ENCODE assay signal across 1 cellular context in the genomic region with DNA sequence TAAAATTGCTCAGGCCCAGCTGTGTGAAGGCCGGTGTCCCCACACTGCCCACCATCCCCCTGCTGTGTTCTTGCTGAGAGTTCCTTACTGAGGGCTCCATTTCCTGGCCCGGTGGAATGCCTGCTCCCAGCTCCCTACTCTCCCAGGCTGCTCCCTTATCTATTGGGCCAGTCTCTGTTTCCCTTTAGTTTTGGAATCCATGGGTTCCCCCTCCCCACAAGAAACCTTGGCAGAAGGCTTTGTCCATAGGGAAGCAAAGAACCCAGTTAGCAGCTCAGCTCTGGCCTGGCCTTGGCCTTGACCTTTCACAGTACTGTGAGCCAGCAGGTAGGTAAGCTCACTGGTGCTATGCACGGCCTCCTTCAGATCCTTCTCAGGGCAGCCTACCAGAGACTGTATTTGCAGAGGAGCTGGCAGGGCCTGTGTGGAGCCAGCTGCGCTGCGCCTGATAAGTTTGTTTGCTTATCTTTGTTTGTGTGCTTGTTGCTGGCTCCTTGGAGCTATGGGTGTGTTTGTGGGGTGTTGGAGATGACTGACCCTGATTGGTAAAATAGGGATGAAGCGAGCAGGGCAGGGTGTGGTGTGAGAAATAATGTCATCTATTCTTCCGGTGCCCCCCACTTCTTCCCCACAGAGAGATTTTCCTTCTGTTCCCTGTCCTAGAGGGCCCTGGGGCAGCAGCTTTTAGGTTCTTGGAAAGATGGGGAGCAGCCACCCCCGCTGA.
TF ChIP-seq lines count a peak whose summit lies in the region.

No MANE protein-coding gene starts in this region.

TF ChIP-seq in K562, 482 proteins besides CTCF, POLR2A, EP300 and RAD21 (continued from another document and continues in another):
- TF ChIP-seq, protein P1, sequence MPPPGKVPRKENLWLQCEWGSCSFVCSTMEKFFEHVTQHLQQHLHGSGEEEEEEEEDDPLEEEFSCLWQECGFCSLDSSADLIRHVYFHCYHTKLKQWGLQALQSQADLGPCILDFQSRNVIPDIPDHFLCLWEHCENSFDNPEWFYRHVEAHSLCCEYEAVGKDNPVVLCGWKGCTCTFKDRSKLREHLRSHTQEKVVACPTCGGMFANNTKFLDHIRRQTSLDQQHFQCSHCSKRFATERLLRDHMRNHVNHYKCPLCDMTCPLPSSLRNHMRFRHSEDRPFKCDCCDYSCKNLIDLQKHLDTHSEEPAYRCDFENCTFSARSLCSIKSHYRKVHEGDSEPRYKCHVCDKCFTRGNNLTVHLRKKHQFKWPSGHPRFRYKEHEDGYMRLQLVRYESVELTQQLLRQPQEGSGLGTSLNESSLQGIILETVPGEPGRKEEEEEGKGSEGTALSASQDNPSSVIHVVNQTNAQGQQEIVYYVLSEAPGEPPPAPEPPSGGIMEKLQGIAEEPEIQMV (tag; conservative IDR thresholded peaks at IDR 0.05; ENCODE audit: low read depth): no peak
- TF ChIP-seq SMAD4 (CRISPR knock-in tag; conservative IDR thresholded peaks at IDR 0.05) (peak; percentile 92), HCFC1 (IDR thresholded peaks at IDR 0.05; ENCODE audit: low read depth, low read length) (no peak), ERF (CRISPR knock-in tag; IDR thresholded peaks at IDR 0.05) (0 out of 2 replicates have a peak, but pooled peaks have one; percentile 25), SP2 (IDR thresholded peaks at IDR 0.05; ENCODE audit: extremely low read depth, low read depth, low read length, poor library complexity, severe bottlenecking) (no peak), KAT2B (IDR thresholded peaks at IDR 0.05; ENCODE audit: low read depth, low read length) (no peak), BACH1 (tag; IDR thresholded peaks at IDR 0.05) (no peak), SUPT5H (IDR thresholded peaks at IDR 0.05) (no peak), KDM2B (CRISPR knock-in tag; IDR thresholded peaks at IDR 0.05) (no peak), ETV1 (tag; conservative IDR thresholded peaks at IDR 0.05; ENCODE audit: low read depth) (peak; percentile 43; the same call in 1 of the 2 replicates), GATAD2A (IDR thresholded peaks at IDR 0.05) (peak; percentile 94), HMG20A (CRISPR knock-in tag; conservative IDR thresholded peaks at IDR 0.05) (no peak), HMGN3 (IDR thresholded peaks at IDR 0.05; ENCODE audit: borderline replicate concordance, extremely low read depth, insufficient read length, low read depth, low read length) (peak; percentile 59), PTTG1 (tag; IDR thresholded peaks at IDR 0.05; ENCODE audit: low read depth) (no peak), ZNF551 (CRISPR knock-in tag; IDR thresholded peaks at IDR 0.05) (no peak), STAT5B (CRISPR knock-in tag; IDR thresholded peaks at IDR 0.05) (no peak), ZFP36 (IDR thresholded peaks at IDR 0.05; ENCODE audit: low read depth, low read length, partially characterized antibody) (no peak), POLR3A (IDR thresholded peaks at IDR 0.05; ENCODE audit: borderline replicate concordance, extremely low read depth, insufficient read depth, insufficient read length) (no peak), CHD4 (IDR thresholded peaks at IDR 0.05; ENCODE audit: insufficient read depth, insufficient replicate concordance, low read depth, low read length, poor library complexity, severe bottlenecking) (no peak), CBX5 (IDR thresholded peaks at IDR 0.05; ENCODE audit: borderline replicate concordance, low read depth) (no peak), ARID1B (IDR thresholded peaks at IDR 0.05) (peak; percentile 99), GTF2E2 (tag; IDR thresholded peaks at IDR 0.05) (no peak), MED1 (CRISPR knock-in tag; IDR thresholded peaks at IDR 0.05; ENCODE audit: borderline replicate concordance) (no peak), ZNF143 (CRISPR knock-in tag; IDR thresholded peaks at IDR 0.05) (no peak), RBM34 (IDR thresholded peaks at IDR 0.05; ENCODE audit: borderline replicate concordance, insufficient read depth, low read length) (no peak), RBM14 (IDR thresholded peaks at IDR 0.05; ENCODE audit: borderline replicate concordance, insufficient read depth, low read depth, low read length) (no peak), C11orf30 (IDR thresholded peaks at IDR 0.05; ENCODE audit: low read depth) (no peak), KDM1A (IDR thresholded peaks at IDR 0.05) (peak; percentile 88 to 92)
- TF ChIP-seq, protein P2, sequence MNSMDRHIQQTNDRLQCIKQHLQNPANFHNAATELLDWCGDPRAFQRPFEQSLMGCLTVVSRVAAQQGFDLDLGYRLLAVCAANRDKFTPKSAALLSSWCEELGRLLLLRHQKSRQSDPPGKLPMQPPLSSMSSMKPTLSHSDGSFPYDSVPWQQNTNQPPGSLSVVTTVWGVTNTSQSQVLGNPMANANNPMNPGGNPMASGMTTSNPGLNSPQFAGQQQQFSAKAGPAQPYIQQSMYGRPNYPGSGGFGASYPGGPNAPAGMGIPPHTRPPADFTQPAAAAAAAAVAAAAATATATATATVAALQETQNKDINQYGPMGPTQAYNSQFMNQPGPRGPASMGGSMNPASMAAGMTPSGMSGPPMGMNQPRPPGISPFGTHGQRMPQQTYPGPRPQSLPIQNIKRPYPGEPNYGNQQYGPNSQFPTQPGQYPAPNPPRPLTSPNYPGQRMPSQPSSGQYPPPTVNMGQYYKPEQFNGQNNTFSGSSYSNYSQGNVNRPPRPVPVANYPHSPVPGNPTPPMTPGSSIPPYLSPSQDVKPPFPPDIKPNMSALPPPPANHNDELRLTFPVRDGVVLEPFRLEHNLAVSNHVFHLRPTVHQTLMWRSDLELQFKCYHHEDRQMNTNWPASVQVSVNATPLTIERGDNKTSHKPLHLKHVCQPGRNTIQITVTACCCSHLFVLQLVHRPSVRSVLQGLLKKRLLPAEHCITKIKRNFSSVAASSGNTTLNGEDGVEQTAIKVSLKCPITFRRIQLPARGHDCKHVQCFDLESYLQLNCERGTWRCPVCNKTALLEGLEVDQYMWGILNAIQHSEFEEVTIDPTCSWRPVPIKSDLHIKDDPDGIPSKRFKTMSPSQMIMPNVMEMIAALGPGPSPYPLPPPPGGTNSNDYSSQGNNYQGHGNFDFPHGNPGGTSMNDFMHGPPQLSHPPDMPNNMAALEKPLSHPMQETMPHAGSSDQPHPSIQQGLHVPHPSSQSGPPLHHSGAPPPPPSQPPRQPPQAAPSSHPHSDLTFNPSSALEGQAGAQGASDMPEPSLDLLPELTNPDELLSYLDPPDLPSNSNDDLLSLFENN (IDR thresholded peaks at IDR 0.05; ENCODE audit: low read depth in 2 of 2, low read length in 2 of 2): peak in 1 of 2 experiments; percentile 95; a peak in 2 of 4 replicates
- TF ChIP-seq, protein P3, sequence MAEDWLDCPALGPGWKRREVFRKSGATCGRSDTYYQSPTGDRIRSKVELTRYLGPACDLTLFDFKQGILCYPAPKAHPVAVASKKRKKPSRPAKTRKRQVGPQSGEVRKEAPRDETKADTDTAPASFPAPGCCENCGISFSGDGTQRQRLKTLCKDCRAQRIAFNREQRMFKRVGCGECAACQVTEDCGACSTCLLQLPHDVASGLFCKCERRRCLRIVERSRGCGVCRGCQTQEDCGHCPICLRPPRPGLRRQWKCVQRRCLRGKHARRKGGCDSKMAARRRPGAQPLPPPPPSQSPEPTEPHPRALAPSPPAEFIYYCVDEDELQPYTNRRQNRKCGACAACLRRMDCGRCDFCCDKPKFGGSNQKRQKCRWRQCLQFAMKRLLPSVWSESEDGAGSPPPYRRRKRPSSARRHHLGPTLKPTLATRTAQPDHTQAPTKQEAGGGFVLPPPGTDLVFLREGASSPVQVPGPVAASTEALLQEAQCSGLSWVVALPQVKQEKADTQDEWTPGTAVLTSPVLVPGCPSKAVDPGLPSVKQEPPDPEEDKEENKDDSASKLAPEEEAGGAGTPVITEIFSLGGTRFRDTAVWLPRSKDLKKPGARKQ (CRISPR knock-in tag; IDR thresholded peaks at IDR 0.05): no peak
- TF ChIP-seq, protein P4, sequence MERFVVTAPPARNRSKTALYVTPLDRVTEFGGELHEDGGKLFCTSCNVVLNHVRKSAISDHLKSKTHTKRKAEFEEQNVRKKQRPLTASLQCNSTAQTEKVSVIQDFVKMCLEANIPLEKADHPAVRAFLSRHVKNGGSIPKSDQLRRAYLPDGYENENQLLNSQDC (CRISPR knock-in tag; IDR thresholded peaks at IDR 0.05): no peak
- TF ChIP-seq, protein P5, sequence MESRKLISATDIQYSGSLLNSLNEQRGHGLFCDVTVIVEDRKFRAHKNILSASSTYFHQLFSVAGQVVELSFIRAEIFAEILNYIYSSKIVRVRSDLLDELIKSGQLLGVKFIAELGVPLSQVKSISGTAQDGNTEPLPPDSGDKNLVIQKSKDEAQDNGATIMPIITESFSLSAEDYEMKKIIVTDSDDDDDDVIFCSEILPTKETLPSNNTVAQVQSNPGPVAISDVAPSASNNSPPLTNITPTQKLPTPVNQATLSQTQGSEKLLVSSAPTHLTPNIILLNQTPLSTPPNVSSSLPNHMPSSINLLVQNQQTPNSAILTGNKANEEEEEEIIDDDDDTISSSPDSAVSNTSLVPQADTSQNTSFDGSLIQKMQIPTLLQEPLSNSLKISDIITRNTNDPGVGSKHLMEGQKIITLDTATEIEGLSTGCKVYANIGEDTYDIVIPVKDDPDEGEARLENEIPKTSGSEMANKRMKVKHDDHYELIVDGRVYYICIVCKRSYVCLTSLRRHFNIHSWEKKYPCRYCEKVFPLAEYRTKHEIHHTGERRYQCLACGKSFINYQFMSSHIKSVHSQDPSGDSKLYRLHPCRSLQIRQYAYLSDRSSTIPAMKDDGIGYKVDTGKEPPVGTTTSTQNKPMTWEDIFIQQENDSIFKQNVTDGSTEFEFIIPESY (CRISPR knock-in tag; IDR thresholded peaks at IDR 0.05): peak; percentile 55; the same call in 1 of the 2 replicates
- TF ChIP-seq, protein P6, sequence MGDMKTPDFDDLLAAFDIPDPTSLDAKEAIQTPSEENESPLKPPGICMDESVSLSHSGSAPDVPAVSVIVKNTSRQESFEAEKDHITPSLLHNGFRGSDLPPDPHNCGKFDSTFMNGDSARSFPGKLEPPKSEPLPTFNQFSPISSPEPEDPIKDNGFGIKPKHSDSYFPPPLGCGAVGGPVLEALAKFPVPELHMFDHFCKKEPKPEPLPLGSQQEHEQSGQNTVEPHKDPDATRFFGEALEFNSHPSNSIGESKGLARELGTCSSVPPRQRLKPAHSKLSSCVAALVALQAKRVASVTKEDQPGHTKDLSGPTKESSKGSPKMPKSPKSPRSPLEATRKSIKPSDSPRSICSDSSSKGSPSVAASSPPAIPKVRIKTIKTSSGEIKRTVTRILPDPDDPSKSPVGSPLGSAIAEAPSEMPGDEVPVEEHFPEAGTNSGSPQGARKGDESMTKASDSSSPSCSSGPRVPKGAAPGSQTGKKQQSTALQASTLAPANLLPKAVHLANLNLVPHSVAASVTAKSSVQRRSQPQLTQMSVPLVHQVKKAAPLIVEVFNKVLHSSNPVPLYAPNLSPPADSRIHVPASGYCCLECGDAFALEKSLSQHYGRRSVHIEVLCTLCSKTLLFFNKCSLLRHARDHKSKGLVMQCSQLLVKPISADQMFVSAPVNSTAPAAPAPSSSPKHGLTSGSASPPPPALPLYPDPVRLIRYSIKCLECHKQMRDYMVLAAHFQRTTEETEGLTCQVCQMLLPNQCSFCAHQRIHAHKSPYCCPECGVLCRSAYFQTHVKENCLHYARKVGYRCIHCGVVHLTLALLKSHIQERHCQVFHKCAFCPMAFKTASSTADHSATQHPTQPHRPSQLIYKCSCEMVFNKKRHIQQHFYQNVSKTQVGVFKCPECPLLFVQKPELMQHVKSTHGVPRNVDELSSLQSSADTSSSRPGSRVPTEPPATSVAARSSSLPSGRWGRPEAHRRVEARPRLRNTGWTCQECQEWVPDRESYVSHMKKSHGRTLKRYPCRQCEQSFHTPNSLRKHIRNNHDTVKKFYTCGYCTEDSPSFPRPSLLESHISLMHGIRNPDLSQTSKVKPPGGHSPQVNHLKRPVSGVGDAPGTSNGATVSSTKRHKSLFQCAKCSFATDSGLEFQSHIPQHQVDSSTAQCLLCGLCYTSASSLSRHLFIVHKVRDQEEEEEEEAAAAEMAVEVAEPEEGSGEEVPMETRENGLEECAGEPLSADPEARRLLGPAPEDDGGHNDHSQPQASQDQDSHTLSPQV (IDR thresholded peaks at IDR 0.05): peak; percentile 59
- TF ChIP-seq, protein P7, sequence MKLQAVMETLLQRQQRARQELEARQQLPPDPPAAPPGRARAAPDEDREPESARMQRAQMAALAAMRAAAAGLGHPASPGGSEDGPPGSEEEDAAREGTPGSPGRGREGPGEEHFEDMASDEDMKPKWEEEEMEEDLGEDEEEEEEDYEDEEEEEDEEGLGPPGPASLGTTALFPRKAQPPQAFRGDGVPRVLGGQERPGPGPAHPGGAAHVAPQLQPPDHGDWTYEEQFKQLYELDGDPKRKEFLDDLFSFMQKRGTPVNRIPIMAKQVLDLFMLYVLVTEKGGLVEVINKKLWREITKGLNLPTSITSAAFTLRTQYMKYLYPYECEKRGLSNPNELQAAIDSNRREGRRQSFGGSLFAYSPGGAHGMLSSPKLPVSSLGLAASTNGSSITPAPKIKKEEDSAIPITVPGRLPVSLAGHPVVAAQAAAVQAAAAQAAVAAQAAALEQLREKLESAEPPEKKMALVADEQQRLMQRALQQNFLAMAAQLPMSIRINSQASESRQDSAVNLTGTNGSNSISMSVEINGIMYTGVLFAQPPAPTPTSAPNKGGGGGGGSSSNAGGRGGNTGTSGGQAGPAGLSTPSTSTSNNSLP (IDR thresholded peaks at IDR 0.05; ENCODE audit: borderline replicate concordance, low read depth, low read length): no peak
- TF ChIP-seq, protein P8, sequence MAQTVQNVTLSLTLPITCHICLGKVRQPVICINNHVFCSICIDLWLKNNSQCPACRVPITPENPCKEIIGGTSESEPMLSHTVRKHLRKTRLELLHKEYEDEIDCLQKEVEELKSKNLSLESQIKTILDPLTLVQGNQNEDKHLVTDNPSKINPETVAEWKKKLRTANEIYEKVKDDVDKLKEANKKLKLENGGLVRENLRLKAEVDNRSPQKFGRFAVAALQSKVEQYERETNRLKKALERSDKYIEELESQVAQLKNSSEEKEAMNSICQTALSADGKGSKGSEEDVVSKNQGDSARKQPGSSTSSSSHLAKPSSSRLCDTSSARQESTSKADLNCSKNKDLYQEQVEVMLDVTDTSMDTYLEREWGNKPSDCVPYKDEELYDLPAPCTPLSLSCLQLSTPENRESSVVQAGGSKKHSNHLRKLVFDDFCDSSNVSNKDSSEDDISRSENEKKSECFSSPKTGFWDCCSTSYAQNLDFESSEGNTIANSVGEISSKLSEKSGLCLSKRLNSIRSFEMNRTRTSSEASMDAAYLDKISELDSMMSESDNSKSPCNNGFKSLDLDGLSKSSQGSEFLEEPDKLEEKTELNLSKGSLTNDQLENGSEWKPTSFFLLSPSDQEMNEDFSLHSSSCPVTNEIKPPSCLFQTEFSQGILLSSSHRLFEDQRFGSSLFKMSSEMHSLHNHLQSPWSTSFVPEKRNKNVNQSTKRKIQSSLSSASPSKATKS (CRISPR knock-in tag; IDR thresholded peaks at IDR 0.05): no peak
- TF ChIP-seq, protein P9, sequence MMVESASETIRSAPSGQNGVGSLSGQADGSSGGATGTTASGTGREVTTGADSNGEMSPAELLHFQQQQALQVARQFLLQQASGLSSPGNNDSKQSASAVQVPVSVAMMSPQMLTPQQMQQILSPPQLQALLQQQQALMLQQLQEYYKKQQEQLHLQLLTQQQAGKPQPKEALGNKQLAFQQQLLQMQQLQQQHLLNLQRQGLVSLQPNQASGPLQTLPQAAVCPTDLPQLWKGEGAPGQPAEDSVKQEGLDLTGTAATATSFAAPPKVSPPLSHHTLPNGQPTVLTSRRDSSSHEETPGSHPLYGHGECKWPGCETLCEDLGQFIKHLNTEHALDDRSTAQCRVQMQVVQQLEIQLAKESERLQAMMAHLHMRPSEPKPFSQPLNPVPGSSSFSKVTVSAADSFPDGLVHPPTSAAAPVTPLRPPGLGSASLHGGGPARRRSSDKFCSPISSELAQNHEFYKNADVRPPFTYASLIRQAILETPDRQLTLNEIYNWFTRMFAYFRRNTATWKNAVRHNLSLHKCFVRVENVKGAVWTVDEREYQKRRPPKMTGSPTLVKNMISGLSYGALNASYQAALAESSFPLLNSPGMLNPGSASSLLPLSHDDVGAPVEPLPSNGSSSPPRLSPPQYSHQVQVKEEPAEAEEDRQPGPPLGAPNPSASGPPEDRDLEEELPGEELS (CRISPR knock-in tag; IDR thresholded peaks at IDR 0.05; ENCODE audit: borderline replicate concordance): no peak
